In genomic region chr1:207839083-207839413, GRCh38 we compare ENCODE assay signal across 12 cellular contexts.
DNase-seq lines count a peak whose midpoint lies in the region; ATAC-seq and TF ChIP-seq lines count a peak whose summit lies in the region.
"Had no signal": no experiment of that assay in that cellular context is flagged by ENCODE, and none has a peak within 500 bp of the region (broad histone marks: within the 10 kb centered on the region; RNA-seq: fewer than 3 reads in every experiment).

No MANE protein-coding gene starts in this region.

- ATAC-seq in activated CD8-positive, alpha-beta memory T cell treated with anti-CD3 and anti-CD28 coated beads, Interleukin-2, amount 10 ng/mL, durations not matched to agents 7 days and 5 days, result peak; percentile 58
- ATAC-seq in activated CD8-positive, alpha-beta T cell treated with anti-CD3 and anti-CD28 coated beads for 36 hours, result peak; percentile 58

- peak overlapping the region; percentile 47 for H3K27ac Mint-ChIP-seq in activated CD8-positive, alpha-beta memory T cell treated with anti-CD3 and anti-CD28 coated beads, Interleukin-2, amount 10 ng/mL, durations not matched to agents 7 days and 5 days
- peak overlapping the region; percentile 73 for H3K27ac Mint-ChIP-seq in activated CD8-positive, alpha-beta T cell treated with anti-CD3 and anti-CD28 coated beads for 36 hours

- H3K27me3 ChIP-seq in esophagus squamous epithelium (no peaks in the 10 kb centered on the region), testis (no peaks in the 10 kb centered on the region), GM23248 (replicated peaks; ENCODE audit: insufficient read depth) (no peaks in the 10 kb centered on the region)

- CTCF ChIA-PET in activated CD8-positive, alpha-beta memory T cell treated with anti-CD3 and anti-CD28 coated beads, Interleukin-2, amount 10 ng/mL, durations not matched to agents 7 days and 5 days (lab: Charles Lee), result interaction anchor here (1.5 to 2.3 kb wide), 6 partner anchors 9 to 46 kb away, joined by 5 to 11 read pairs (median 8); no protein-coding TSS in a partner anchor
- CTCF ChIA-PET in activated CD8-positive, alpha-beta T cell treated with anti-CD3 and anti-CD28 coated beads for 36 hours (lab: Charles Lee), result interaction anchor here (0.9 to 2.9 kb wide), 10 partner anchors 10 to 124 kb away, joined by 3 to 17 read pairs (median 4); no protein-coding TSS in a partner anchor

- peaks cover 21% of the 10 kb centered on the region for H3K36me3 Mint-ChIP-seq in activated CD8-positive, alpha-beta memory T cell treated with anti-CD3 and anti-CD28 coated beads, Interleukin-2, amount 10 ng/mL, durations not matched to agents 7 days and 5 days
- H3K36me3 Mint-ChIP-seq in activated CD8-positive, alpha-beta T cell treated with anti-CD3 and anti-CD28 coated beads for 36 hours (ENCODE audit: low read depth), result peaks cover 34% of the 10 kb centered on the region

- H4K20me1 ChIP-seq in GM23248 (ENCODE audit: insufficient read depth), result no peaks in the 10 kb centered on the region

- TF ChIP-seq CTCF in activated CD8-positive, alpha-beta T cell treated with anti-CD3 and anti-CD28 coated beads for 36 hours (IDR thresholded peaks at IDR 0.05), result no peak
- TF ChIP-seq CTCF in esophagus squamous epithelium (IDR thresholded peaks at IDR 0.05) (no peak), testis (IDR thresholded peaks at IDR 0.05) (no peak)

- peaks cover 0 to 39% (median 0%) of the 10 kb centered on the region in 3 donors for H3K36me3 ChIP-seq in esophagus squamous epithelium
- H3K36me3 ChIP-seq in testis (ENCODE audit: low read depth, missing control alignments), result no peaks in the 10 kb centered on the region
- no peaks in the 10 kb centered on the region for H3K36me3 ChIP-seq in GM23248 (ENCODE audit: low read depth)

- H3F3A ChIP-seq in GM23248 (ENCODE audit: insufficient read depth), result no peaks in the 10 kb centered on the region

- no peak overlapping the region for H2AFZ ChIP-seq in GM23248

- no peaks in the 10 kb centered on the region for H3K9me3 Mint-ChIP-seq in activated CD8-positive, alpha-beta memory T cell treated with anti-CD3 and anti-CD28 coated beads, Interleukin-2, amount 10 ng/mL, durations not matched to agents 7 days and 5 days (ENCODE audit: low read depth)
- no peaks in the 10 kb centered on the region for H3K9me3 Mint-ChIP-seq in activated CD8-positive, alpha-beta T cell treated with anti-CD3 and anti-CD28 coated beads for 36 hours

- H3K4me3 Mint-ChIP-seq in activated CD8-positive, alpha-beta memory T cell treated with anti-CD3 and anti-CD28 coated beads, Interleukin-2, amount 10 ng/mL, durations not matched to agents 7 days and 5 days, result no peak overlapping the region
- H3K4me3 Mint-ChIP-seq in activated CD8-positive, alpha-beta T cell treated with anti-CD3 and anti-CD28 coated beads for 36 hours, result no peak overlapping the region

- H3K4me1 ChIP-seq in esophagus squamous epithelium (peaks cover 46 to 97% (median 46%) of the 10 kb centered on the region in 3 donors), testis (peaks cover 31% of the 10 kb centered on the region), GM23248 (ENCODE audit: insufficient read depth) (no peaks in the 10 kb centered on the region)

- H3K9me3 ChIP-seq in esophagus squamous epithelium, result no peaks in the 10 kb centered on the region
- no peaks in the 10 kb centered on the region for H3K9me3 ChIP-seq in testis
- H3K9me3 ChIP-seq in GM23248 (ENCODE audit: low read depth), result no peaks in the 10 kb centered on the region

- TF ChIP-seq POLR2A in esophagus squamous epithelium (IDR thresholded peaks at IDR 0.05) (no peak), testis (IDR thresholded peaks at IDR 0.05) (no peak)

- no peak overlapping the region for H3K4me2 ChIP-seq in GM23248 (ENCODE audit: unreplicated experiment)

- H3K9ac ChIP-seq in GM23248, result no peak overlapping the region

- no peaks in the 10 kb centered on the region for H3K79me2 ChIP-seq in GM23248 (ENCODE audit: insufficient read depth)

- no peak for DNase-seq in activated CD8-positive, alpha-beta memory T cell treated with anti-CD3 and anti-CD28 coated beads, Interleukin-2, amount 10 ng/mL, durations not matched to agents 7 days and 5 days
- DNase-seq in activated CD8-positive, alpha-beta memory T cell treated with anti-CD3 and anti-CD28 coated beads, Interleukin-2, amount 50 U/mL, for 48 hours, result no peak
- no peak for DNase-seq in activated CD8-positive, alpha-beta T cell treated with anti-CD3 and anti-CD28 coated beads for 36 hours
- DNase-seq in esophagus squamous epithelium (lab: John Stamatoyannopoulos, UW) (no peak), testis (no peak), nucleus accumbens (lab: John Stamatoyannopoulos, UW) (no peak), cerebellar nuclear complex (lab: John Stamatoyannopoulos, UW) (no peak), GM23248 (no peak)
- DNase-seq: activated CD4-positive, alpha-beta T cell treated with anti-CD3 and anti-CD28 coated beads for 48 hours; Karpas-422; NCI-H2029 treated with DMSO at 0.1 percent for 48 hours; trophoblast cell had no signal

- POLR2A ChIA-PET in activated CD8-positive, alpha-beta T cell treated with anti-CD3 and anti-CD28 coated beads for 36 hours (lab: Charles Lee), result interaction anchor here (1.0 to 2.2 kb wide), 4 partner anchors 9 to 30 kb away, joined by 3 to 6 read pairs (median 4); no protein-coding TSS in a partner anchor

- H3K9me2 ChIP-seq in GM23248 (ENCODE audit: insufficient read depth), result no peaks in the 10 kb centered on the region

- no peak overlapping the region for H3K4me3 ChIP-seq in esophagus squamous epithelium
- no peak overlapping the region for H3K4me3 ChIP-seq in testis
- no peak overlapping the region for H3K4me3 ChIP-seq in GM23248

- peaks cover 38% of the 10 kb centered on the region for H3K4me1 Mint-ChIP-seq in activated CD8-positive, alpha-beta memory T cell treated with anti-CD3 and anti-CD28 coated beads, Interleukin-2, amount 10 ng/mL, durations not matched to agents 7 days and 5 days
- peaks cover 70% of the 10 kb centered on the region for H3K4me1 Mint-ChIP-seq in activated CD8-positive, alpha-beta T cell treated with anti-CD3 and anti-CD28 coated beads for 36 hours (ENCODE audit: low read depth)

- no peaks in the 10 kb centered on the region for H3K27me3 Mint-ChIP-seq in activated CD8-positive, alpha-beta memory T cell treated with anti-CD3 and anti-CD28 coated beads, Interleukin-2, amount 10 ng/mL, durations not matched to agents 7 days and 5 days
- no peaks in the 10 kb centered on the region for H3K27me3 Mint-ChIP-seq in activated CD8-positive, alpha-beta T cell treated with anti-CD3 and anti-CD28 coated beads for 36 hours

- in situ Hi-C loops in GM23248 (cut with MboI), result no loop called here

- H3K27ac ChIP-seq in esophagus squamous epithelium, result peak overlapping the region; percentile 45 to 81 (median 54)
- peak overlapping the region; percentile 13 to 58 for H3K27ac ChIP-seq in testis
- H3K27ac ChIP-seq in GM23248, result no peak overlapping the region

- intact Hi-C loops in activated CD8-positive, alpha-beta T cell treated with anti-CD3 and anti-CD28 coated beads for 36 hours (cut with micrococcal nuclease), result no loop called here
- intact Hi-C loops in esophagus squamous epithelium (cut with DNase I) (no loop called here), testis (cut with DNase I; ENCODE audit: low total_unique reads) (no loop called here)
